In the genomic region with DNA sequence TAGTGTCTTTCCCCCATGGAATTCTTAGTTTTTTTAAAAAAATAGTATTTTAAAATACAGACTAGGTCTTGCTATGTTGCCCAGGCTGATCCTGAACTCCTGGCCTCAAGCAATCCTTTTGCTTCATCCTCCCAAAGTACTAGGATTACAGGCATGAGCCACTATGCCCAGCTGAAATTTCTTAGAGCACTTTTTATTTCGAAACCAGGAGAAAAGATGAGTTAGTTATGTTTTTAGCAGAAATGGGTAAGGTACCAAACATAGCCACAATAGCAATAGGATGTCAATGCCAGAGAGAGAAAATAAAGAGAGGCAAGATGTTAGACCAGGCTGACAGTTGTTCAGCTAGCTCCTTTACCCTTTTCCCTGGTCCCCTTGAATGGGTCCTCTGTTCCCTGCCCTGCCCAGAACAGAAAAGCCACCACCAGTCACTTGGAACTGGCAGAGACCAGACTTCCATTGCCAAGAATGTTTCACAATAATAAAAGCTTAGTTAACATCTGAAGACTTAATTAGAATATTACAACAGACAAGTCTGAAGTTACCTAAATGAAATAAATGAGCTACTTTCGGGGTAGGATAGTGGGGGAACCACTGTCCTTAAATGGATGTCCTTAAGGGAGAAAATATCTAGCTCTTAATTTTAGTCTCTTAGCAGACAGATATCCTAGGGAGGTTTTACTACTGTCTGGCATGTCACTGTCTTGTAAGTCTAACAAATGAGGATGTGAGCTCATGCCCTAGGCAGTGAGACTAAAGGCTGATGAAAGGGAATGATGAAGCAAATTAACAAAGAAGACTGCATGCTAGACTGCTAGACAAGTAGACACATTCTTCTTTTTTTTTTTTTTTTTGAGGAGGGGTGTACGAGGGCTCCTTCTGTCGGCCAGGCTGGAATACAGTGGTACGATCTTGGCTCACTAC, we compare ENCODE assay signal across 9 cellular contexts. TPM values are rescaled to one million over a fixed set of nuclear protein-coding genes. Genes with fewer than 3 reads are reported as not detected.
DNase-seq lines count a peak whose midpoint lies in the region; ATAC-seq and TF ChIP-seq lines count a peak whose summit lies in the region.
"Had no signal": no experiment of that assay in that cellular context is flagged by ENCODE, and none has a peak within 500 bp of the region (broad histone marks: within the 10 kb centered on the region; RNA-seq: fewer than 3 reads in every experiment).

No MANE protein-coding gene starts in this region.

- CTCF ChIA-PET in Caco-2 (lab: Charles Lee): interaction anchor here (0.7 kb wide), 1 partner anchor 77 kb away, joined by 6 read pairs; no protein-coding TSS in a partner anchor

- no peak overlapping the region for H3K4me3 Mint-ChIP-seq in Caco-2 (ENCODE audit: unreplicated experiment)

- POLR2A ChIA-PET in Caco-2 (lab: Charles Lee): no interaction called here

- H3K27me3 ChIP-seq in ACC112 (ENCODE audit: insufficient read depth, low read length): no peaks in the 10 kb centered on the region
- no peaks in the 10 kb centered on the region for H3K27me3 ChIP-seq in Caco-2 (replicated peaks; ENCODE audit: control insufficient read depth, insufficient read depth, low read length)
- H3K27me3 ChIP-seq: SJCRH30 had no signal

- 71 to 83% methylated on average over 1 to 3 of the region's 5 CpGs for WGBS in mesodermal cell (ENCODE audit: insufficient coverage in 2 of 2), 2 experiments

- TF ChIP-seq CTCF in choroid plexus epithelial cell (conservative IDR thresholded peaks at IDR 0.05; ENCODE audit: low read depth, low read length) (no peak), Caco-2 (IDR thresholded peaks at IDR 0.05; ENCODE audit: insufficient read depth in 1 of 2, low read depth in 1 of 2, low read length in 1 of 2, severe bottlenecking in 1 of 2, unreplicated experiment in 1 of 2) (no peak)

- peaks cover 6% of the 10 kb centered on the region for H3K4me1 Mint-ChIP-seq in Caco-2 (ENCODE audit: low read depth, unreplicated experiment)

- no peak overlapping the region for H2AFZ ChIP-seq in ACC112 (ENCODE audit: low read length, unreplicated experiment)

- H3K79me2 ChIP-seq in ACC112 (ENCODE audit: control insufficient read depth, insufficient read depth, low read length, unreplicated experiment): peaks cover 31% of the 10 kb centered on the region

- DNase-seq in NCI-H446 treated with DMSO at 0.1 percent for 48 hours (lab: John Stamatoyannopoulos, UW) (peak; percentile 14), choroid plexus epithelial cell (ENCODE audit: low read depth) (peak; percentile 57), Caco-2 (no peak), NCI-H1694 treated with DMSO at 0.1 percent for 48 hours (lab: John Stamatoyannopoulos, UW) (no peak)

- H3K36me3 ChIP-seq in ACC112 (ENCODE audit: insufficient read depth, low read length) (no peaks in the 10 kb centered on the region), mesodermal cell (ENCODE audit: control insufficient read depth, insufficient read depth, low read length) (no peaks in the 10 kb centered on the region), Caco-2 (ENCODE audit: control insufficient read depth, insufficient read depth, low read length) (no peaks in the 10 kb centered on the region)
- H3K36me3 ChIP-seq: SJCRH30 had no signal

- BruUV-seq in Caco-2 (replicated peaks; lab: Mats Ljungman, UMichigan): no TSS peak

- H3K27ac ChIP-seq in ACC112 (ENCODE audit: low read depth, low read length) (peak overlapping the region; percentile 51), mesodermal cell (ENCODE audit: low read depth, low read length, severe bottlenecking) (peak overlapping the region; percentile 92)
- H3K27ac ChIP-seq: SJCRH30 had no signal

- peaks cover 5% of the 10 kb centered on the region for H3K36me3 Mint-ChIP-seq in Caco-2 (ENCODE audit: insufficient read depth, unreplicated experiment)

- H3K9me3 ChIP-seq in mesodermal cell (ENCODE audit: control insufficient read depth, low read length) (no peaks in the 10 kb centered on the region), Caco-2 (no peaks in the 10 kb centered on the region)
- H3K9me3 ChIP-seq: SJCRH30 had no signal

- H3K4me3 ChIP-seq in ACC112 (ENCODE audit: low read depth, low read length): no peak overlapping the region
- H3K4me3 ChIP-seq in choroid plexus epithelial cell (ENCODE audit: low read depth, low read length): no peak overlapping the region
- no peak overlapping the region for H3K4me3 ChIP-seq in mesodermal cell (ENCODE audit: extremely low read depth, insufficient read depth, low read length, poor library complexity, severe bottlenecking)
- no peak overlapping the region for H3K4me3 ChIP-seq in Caco-2 (ENCODE audit: low read depth, low read length)
- H3K4me3 ChIP-seq: SJCRH30 had no signal

- no peaks in the 10 kb centered on the region for H3K9me3 Mint-ChIP-seq in Caco-2 (ENCODE audit: unreplicated experiment)

- intact Hi-C loops in Caco-2 (cut with micrococcal nuclease; ENCODE audit: unreplicated experiment): no loop called here

- ATAC-seq in GM18517 (IDR thresholded peaks at IDR 0.05; ENCODE audit: unreplicated experiment) (no peak), HG02798 (IDR thresholded peaks at IDR 0.05; ENCODE audit: poor library complexity, unreplicated experiment) (no peak)

- no peak overlapping the region for H3K27ac Mint-ChIP-seq in Caco-2 (ENCODE audit: unreplicated experiment)

- H3K27me3 Mint-ChIP-seq in Caco-2 (ENCODE audit: insufficient read depth, unreplicated experiment): no peaks in the 10 kb centered on the region

- H3K4me1 ChIP-seq in ACC112 (ENCODE audit: control insufficient read depth, insufficient read depth, low read length, unreplicated experiment) (peaks cover 42% of the 10 kb centered on the region), mesodermal cell (ENCODE audit: control insufficient read depth, insufficient read depth, low read length, poor library complexity, severe bottlenecking) (peaks cover 24% of the 10 kb centered on the region), Caco-2 (no peaks in the 10 kb centered on the region)
- H3K4me1 ChIP-seq: SJCRH30 had no signal

RNA-seq across cellular contexts. Expression of a gene that starts 54.2 kb away (rescaled TPM):
- 18.3 TPM for polyA plus RNA-seq in mesodermal cell (2013, experiment 1 of 2)
- 19.8 TPM for polyA plus RNA-seq in mesodermal cell (2013, experiment 2 of 2)
- 21.6 and 22.6 TPM in 2 replicates for total RNA-seq in Caco-2 (2022)

Comparison
In these comparisons a context has a peak if more than half of its experiments do, and no peak if none do; other contexts are left out.
1. DNase-seq: peak in NCI-H446 treated with DMSO at 0.1 percent for 48 hours (single experiment) and choroid plexus epithelial cell (single experiment); none in Caco-2 (0 of 2) and NCI-H1694 treated with DMSO at 0.1 percent for 48 hours (single experiment).